In the genomic region with DNA sequence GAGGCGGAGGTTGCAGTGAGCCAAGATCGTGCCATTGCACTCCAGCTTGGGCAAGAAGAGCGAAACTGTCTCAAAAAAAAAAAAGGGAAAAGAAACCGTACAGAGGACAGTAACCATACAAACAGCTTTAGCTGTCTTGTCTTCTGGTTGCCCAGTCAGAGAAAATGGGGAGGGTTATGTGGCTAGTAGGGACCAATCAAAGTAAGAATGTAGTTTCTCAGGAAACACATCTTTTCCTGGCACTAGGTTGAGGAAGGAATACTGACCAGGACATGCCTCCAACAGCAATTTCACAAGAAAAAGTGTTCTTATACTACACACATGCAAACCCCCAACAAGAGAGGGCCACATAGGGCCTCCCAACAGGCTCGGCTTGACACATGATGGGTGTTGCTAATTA, we compare ENCODE assay signal across 1 cellular context.
TF ChIP-seq lines count a peak whose summit lies in the region.

No MANE protein-coding gene starts in this region.

TF ChIP-seq in endothelial cell of umbilical vein, 7 proteins besides CTCF, POLR2A, EP300 and RAD21:
- TF ChIP-seq, protein P1, sequence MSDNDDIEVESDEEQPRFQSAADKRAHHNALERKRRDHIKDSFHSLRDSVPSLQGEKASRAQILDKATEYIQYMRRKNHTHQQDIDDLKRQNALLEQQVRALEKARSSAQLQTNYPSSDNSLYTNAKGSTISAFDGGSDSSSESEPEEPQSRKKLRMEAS (IDR thresholded peaks at IDR 0.05; ENCODE audit: insufficient read depth, insufficient read length), result no peak
- no peak for TF ChIP-seq JUN (IDR thresholded peaks at IDR 0.05; ENCODE audit: borderline replicate concordance, insufficient read depth, insufficient read length, low read depth)
- TF ChIP-seq EZH2 (IDR thresholded peaks at IDR 0.05; ENCODE audit: borderline replicate concordance, low read depth, low read length, severe bottlenecking), result no peak
- TF ChIP-seq FOS (IDR thresholded peaks at IDR 0.05; ENCODE audit: borderline replicate concordance, insufficient read depth, low read length), result no peak
- no peak for TF ChIP-seq GATA2 (IDR thresholded peaks at IDR 0.05; ENCODE audit: insufficient read depth, insufficient read length, low read depth, low read length)
- no peak for TF ChIP-seq MYC (IDR thresholded peaks at IDR 0.05; ENCODE audit: low read depth, low read length)
- TF ChIP-seq POLR2AphosphoS5 (IDR thresholded peaks at IDR 0.05; ENCODE audit: insufficient read depth, low read depth, low read length), result no peak
